ENCODE assay signal across 28 cellular contexts in genomic region chr10:77874872-77875271, GRCh38. TPM values are rescaled to one million over a fixed set of nuclear protein-coding genes. Genes with fewer than 3 reads are reported as not detected.
A peak's percentile ranks its signal among the peaks of the same experiment; 100 is the strongest.
DNase-seq lines count a peak whose midpoint lies in the region; ATAC-seq, FAIRE-seq and TF ChIP-seq lines count a peak whose summit lies in the region.
"Had no signal": no experiment of that assay in that cellular context is flagged by ENCODE, and none has a peak within 500 bp of the region (broad histone marks: within the 10 kb centered on the region; RNA-seq: fewer than 3 reads in every experiment).

No MANE protein-coding gene starts in this region.

- in situ Hi-C loops in K562 (cut with MboI): no loop called here

- no peaks in the 10 kb centered on the region for H3K27me3 ChIP-seq in K562 (ENCODE audit: control insufficient read depth in 2 of 2, insufficient read depth in 2 of 2, low read length in 2 of 2)
- no peaks in the 10 kb centered on the region for H3K27me3 ChIP-seq in gastroesophageal sphincter
- no peaks in the 10 kb centered on the region for H3K27me3 ChIP-seq in rectal smooth muscle tissue (ENCODE audit: control insufficient read depth, insufficient read depth, low read length)
- H3K27me3 ChIP-seq: brain microvascular endothelial cell, foreskin keratinocyte, tibial nerve had no signal

- H3K27me3 Mint-ChIP-seq in T-helper 17 cell: no peaks in the 10 kb centered on the region
- H3K27me3 Mint-ChIP-seq: IgD-negative memory B cell, naive B cell had no signal

- H3K9me1 ChIP-seq in K562 (ENCODE audit: control insufficient read depth, insufficient read depth, low read length): peaks cover 6% of the 10 kb centered on the region

- ATAC-seq in K562 (no peak), gastroesophageal sphincter (no peak), T-helper 17 cell (no peak)
- ATAC-seq: foreskin keratinocyte; stimulated activated naive CD8-positive, alpha-beta T cell treated with anti-CD3 and anti-CD28 coated beads, Interleukin-15, amount 100 ng/mL, for 72 hours had no signal

- BruUV-seq in K562 (replicated peaks; lab: Mats Ljungman, UMichigan): no TSS peak

- intact Hi-C loops in K562 (cut with micrococcal nuclease): no loop called here
- intact Hi-C loops in head of caudate nucleus (cut with DNase I): no loop called here

- no peak overlapping the region for H3K4me3 ChIP-seq in K562
- H3K4me3 ChIP-seq in gastroesophageal sphincter: no peak overlapping the region
- no peak overlapping the region for H3K4me3 ChIP-seq in rectal smooth muscle tissue (ENCODE audit: low read length)
- H3K4me3 ChIP-seq: HAP-1, tibial nerve had no signal

- peaks cover 7% of the 10 kb centered on the region; the same call in 1 of the 3 replicates for H3K79me2 ChIP-seq in K562 (ENCODE audit: control insufficient read depth, insufficient read depth, low read length)

- peaks cover 7 to 10% of the 10 kb centered on the region in 2 experiments; a peak in 3 of 5 replicates for H3K4me1 ChIP-seq in K562 (replicated peaks in 1 of 2; ENCODE audit: control insufficient read depth in 2 of 2, insufficient read depth in 2 of 2, low read length in 2 of 2)
- peaks cover 0 to 96% (median 35%) of the 10 kb centered on the region in 3 donors for H3K4me1 ChIP-seq in gastroesophageal sphincter
- H3K4me1 ChIP-seq in rectal smooth muscle tissue (ENCODE audit: control insufficient read depth, insufficient read depth, low read length): peaks cover 34% of the 10 kb centered on the region
- H3K4me1 ChIP-seq: Caco-2, HAP-1 had no signal

- POLR2A ChIA-PET in K562 (lab: Yijun Ruan, JAX): interaction anchor here (0.7 to 1.4 kb wide), 4 partner anchors 13 to 159 kb away, joined by 3 to 6 read pairs (median 3); partner anchors contain the start of gene RPS24

- DNase-seq in K562 (ENCODE audit: extremely low read depth in 1 of 4, low spot score in 3 of 4): no peak
- no peak for DNase-seq in kidney tubule cell (ENCODE audit: low spot score)
- no peak for DNase-seq in RPMI8226
- no peak for DNase-seq in T-helper 17 cell
- no peak for DNase-seq in head of caudate nucleus
- DNase-seq: activated CD4-positive, alpha-beta T cell treated with anti-CD3 and anti-CD28 coated beads for 4 hours; activated naive CD4-positive, alpha-beta T cell; activated T-cell treated with anti-CD3 and anti-CD28 coated beads, Interleukin-2, amount 50 U/mL, for 24 hours; brain microvascular endothelial cell; C1 segment of cervical spinal cord; Caco-2; DMS79; effector CD8-positive, alpha-beta T cell; erythroblast; foreskin keratinocyte; GDM1; naive B cell; NCI-H1105 treated with DMSO at 0.1 percent for 48 hours; NCI-H2029; nucleus accumbens; SK-N-SH; stimulated activated naive CD8-positive, alpha-beta T cell treated with anti-CD3 and anti-CD28 coated beads, Interleukin-15, amount 100 ng/mL, for 72 hours had no signal

- no peak overlapping the region for H2AFZ ChIP-seq in K562 (ENCODE audit: low read depth, low read length)

- H3K9me3 ChIP-seq in K562 (replicated peaks; ENCODE audit: control insufficient read depth, insufficient read depth, low read depth, low read length) (no peaks in the 10 kb centered on the region), gastroesophageal sphincter (no peaks in the 10 kb centered on the region), T-helper 17 cell (ENCODE audit: control insufficient read depth, low read length, poor library complexity, severe bottlenecking) (no peaks in the 10 kb centered on the region)
- H3K9me3 ChIP-seq: Caco-2, HAP-1, SK-N-SH, tibial nerve had no signal

- no peak for TF ChIP-seq CTCF in K562 (IDR thresholded peaks at IDR 0.05 in 2 of 3, conservative IDR thresholded peaks at IDR 0.05 in 1 of 3; ENCODE audit: insufficient read depth in 2 of 3, low read depth in 1 of 3, low read length in 3 of 3)
- TF ChIP-seq CTCF in gastroesophageal sphincter (IDR thresholded peaks at IDR 0.05): no peak

- TF ChIP-seq EP300 in K562 (IDR thresholded peaks at IDR 0.05; ENCODE audit: low read length): no peak
- no peak for TF ChIP-seq EP300 in gastroesophageal sphincter (IDR thresholded peaks at IDR 0.05)

- peaks cover 12% of the 10 kb centered on the region for H3K4me1 Mint-ChIP-seq in T-helper 17 cell

- H3K4me3 Mint-ChIP-seq in T-helper 17 cell: no peak overlapping the region
- H3K4me3 Mint-ChIP-seq: activated T-cell treated with anti-CD3 and anti-CD28 coated beads, Interleukin-2, amount 50 U/mL, for 24 hours; stimulated activated naive CD8-positive, alpha-beta T cell treated with anti-CD3 and anti-CD28 coated beads, Interleukin-15, amount 100 ng/mL, for 72 hours had no signal

- peaks cover 24% of the 10 kb centered on the region for H4K20me1 ChIP-seq in K562 (replicated peaks; ENCODE audit: control insufficient read depth, insufficient read depth, low read length)

- CTCF ChIA-PET in K562 (lab: Yijun Ruan, JAX; ENCODE audit: low intra/inter-chr PET ratio): no interaction called here

- H3K27ac ChIP-seq in K562 (ENCODE audit: extremely low read depth, low read depth, low read length) (no peak overlapping the region), gastroesophageal sphincter (peak overlapping the region in 3 of 4 donors; percentile 84 to 93 (median 84)), rectal smooth muscle tissue (ENCODE audit: low read depth, low read length) (peak overlapping the region; percentile 85)
- H3K27ac ChIP-seq: brain microvascular endothelial cell had no signal

- no peak overlapping the region for H3K27ac Mint-ChIP-seq in T-helper 17 cell

- WGBS in K562 (ENCODE audit: insufficient coverage, low coverage, missing lambda C conversion rate): 72% methylated on average over 3 of the region's 3 CpGs
- WGBS in gastroesophageal sphincter (ENCODE audit: low coverage in 1 of 2), 2 donors: 97 to 100% methylated on average over 1 to 3 of the region's 3 CpGs

- no peaks in the 10 kb centered on the region for H3K36me3 Mint-ChIP-seq in T-helper 17 cell (ENCODE audit: low read depth)
- H3K36me3 Mint-ChIP-seq: naive B cell had no signal

- no peak for FAIRE-seq in K562 (lab: Jason Lieb, UNC)
- FAIRE-seq: colon had no signal

- H3K36me3 ChIP-seq in K562 (ENCODE audit: control insufficient read depth, insufficient read depth, low read length): no peaks in the 10 kb centered on the region
- no peaks in the 10 kb centered on the region for H3K36me3 ChIP-seq in gastroesophageal sphincter
- H3K36me3 ChIP-seq in rectal smooth muscle tissue (ENCODE audit: control insufficient read depth, insufficient read depth, low read length): no peaks in the 10 kb centered on the region
- H3K36me3 ChIP-seq: brain microvascular endothelial cell, HAP-1, tibial nerve had no signal

- no peak overlapping the region for H3K4me2 ChIP-seq in K562 (ENCODE audit: insufficient read depth, low read length)

- no peak for TF ChIP-seq POLR2A in K562 (conservative IDR thresholded peaks at IDR 0.05)
- no peak for TF ChIP-seq POLR2A in gastroesophageal sphincter (IDR thresholded peaks at IDR 0.05)

- no peak for TF ChIP-seq RAD21 in K562 (CRISPR knock-in tag; conservative IDR thresholded peaks at IDR 0.05 in 1 of 2, IDR thresholded peaks at IDR 0.05 in 1 of 2)

- peak overlapping the region in 1 of 2 experiments; percentile 37; a peak in 1 of 4 replicates for H3K9ac ChIP-seq in K562 (ENCODE audit: insufficient read depth in 1 of 2, low read depth in 2 of 2, low read length in 2 of 2)
- no peak overlapping the region for H3K9ac ChIP-seq in rectal smooth muscle tissue (ENCODE audit: low read length)
- H3K9ac ChIP-seq: SK-N-SH had no signal

TF ChIP-seq in K562, 482 proteins besides CTCF, POLR2A, EP300 and RAD21:
- TF ChIP-seq BCOR (IDR thresholded peaks at IDR 0.05): peak; percentile 62; the same call in 1 of the 2 replicates
- peak; percentile 85 for TF ChIP-seq ZFP36 (IDR thresholded peaks at IDR 0.05; ENCODE audit: low read depth, low read length, partially characterized antibody)
- TF ChIP-seq KDM1A (IDR thresholded peaks at IDR 0.05): 0 out of 4 replicates have a peak, but pooled peaks of 1 of the 2 experiments have one; percentile 11
- TF ChIP-seq ZBTB1 (CRISPR knock-in tag; IDR thresholded peaks at IDR 0.05; ENCODE audit: borderline replicate concordance, low read depth): no peak
- TF ChIP-seq SMARCC2 (IDR thresholded peaks at IDR 0.05; ENCODE audit: low read depth): no peak
- no peak for TF ChIP-seq TRIM24 (IDR thresholded peaks at IDR 0.05)
- TF ChIP-seq RBM25 (IDR thresholded peaks at IDR 0.05; ENCODE audit: low read depth, low read length, severe bottlenecking): peak; percentile 71
- no peak for TF ChIP-seq ZZZ3 (IDR thresholded peaks at IDR 0.05)
- no peak for TF ChIP-seq ZNF12 (CRISPR knock-in tag; IDR thresholded peaks at IDR 0.05)

RNA-seq across cellular contexts. Expression of gene DLG5, which starts 51.7 kb away (rescaled TPM):
- 91.9 and 204 TPM in 2 replicates for total RNA-seq in K562 (2011; cell fraction: chromatin; rRNA removed; ENCODE audit: low replicate concordance)
- total RNA-seq in K562 (2011; cell fraction: nucleolus; rRNA removed): 90.6 and 92.5 TPM in 2 replicates
- total RNA-seq in K562 (2011; cell fraction: nucleoplasm; rRNA removed): 67.2 and 68.6 TPM in 2 replicates
- total RNA-seq in K562 (2014; rRNA removed) (10.1 and 13.6 TPM in 2 replicates), K562 (2014; rRNA removed; fragmentation: Illumina TruSeq; extraction: Trizol) (9.2 and 9.6 TPM in 2 replicates), K562 (2015; rRNA removed; fragmentation: Illumina TruSeq; extraction: Trizol) (11.0 and 11.2 TPM in 2 replicates), K562 (2021) (24.0 and 26.8 TPM in 2 replicates), gastroesophageal sphincter (100 to 1,000 TPM in 1 of 4 donors, 10 to 100 TPM in 3; 52.0 to 127 (median 56.3) TPM), T-helper 17 cell (10 to 100 TPM in 1 of 2 donors, 1 to 10 TPM in 1; 9.7 to 13.1 TPM)
- polyA plus RNA-seq in K562 (2011; rRNA removed) (8.8 and 11.9 TPM in 2 replicates), K562 (2014; fragmentation: Illumina TruSeq; extraction: Trizol) (17.9 and 18.8 TPM in 2 replicates), K562 (2014; fragmentation: Nextera tagmentation; extraction: Ambion mirVana) (1 to 10 TPM; 1.4 to 1.5 TPM), K562 (2014; rRNA removed) (17.2 and 17.3 TPM in 2 replicates)
- 8.1 and 10.6 TPM in 2 replicates for polyA plus RNA-seq in K562 (2011; cell fraction: cytosol; rRNA removed)
- polyA plus RNA-seq in K562 (2011; cell fraction: nucleus; rRNA removed): 72.9 and 124 TPM in 2 replicates
- 16.0 and 23.5 TPM in 2 replicates for polyA plus RNA-seq in K562 (2012)
- 11.9 and 15.3 TPM in 2 replicates for polyA minus RNA-seq in K562 (2011; rRNA and poly(A)+ RNA removed)
- 7.3 and 10.1 TPM in 2 replicates for polyA minus RNA-seq in K562 (2011; cell fraction: cytosol; rRNA and poly(A)+ RNA removed)
- 27.9 and 33.8 TPM in 2 replicates for polyA minus RNA-seq in K562 (2011; cell fraction: nucleus; rRNA and poly(A)+ RNA removed)
